Comparison of ENCODE assay signal across 25 cellular contexts in genomic region chr1:204424621-204425020, GRCh38.
"Had no signal": no experiment of that assay in that cellular context is flagged by ENCODE, and none has a peak within 500 bp of the region (broad histone marks: within the 10 kb centered on the region; RNA-seq: fewer than 3 reads in every experiment).

No MANE protein-coding gene starts in this region.

- H3K27ac Mint-ChIP-seq: activated CD4-positive, alpha-beta memory T cell treated with anti-CD3 and anti-CD28 coated beads for 36 hours; activated naive CD8-positive, alpha-beta T cell treated with anti-CD3 and anti-CD28 coated beads, Interleukin-2, amount 50 U/mL, for 24 hours; activated T-helper 1 cell treated with anti-CD3 and anti-CD28 coated beads, Interleukin-12 subunit alpha, Interleukin-12 subunit beta, Interleukin-2, Interleukin-4 antibody, amounts not matched to agents 30 ng/mL and 10 ng/mL and 1 ng/mL, durations not matched to agents 14 hours and 24 hours and 36 hours had no signal

- H3K27ac ChIP-seq: brain microvascular endothelial cell, cardiac muscle cell, SJCRH30, VCaP had no signal

- H3K36me3 ChIP-seq: brain microvascular endothelial cell, MG63, SJCRH30 had no signal

- H3K27me3 Mint-ChIP-seq: activated CD4-positive, alpha-beta memory T cell treated with anti-CD3 and anti-CD28 coated beads for 36 hours; activated CD4-positive, alpha-beta T cell treated with anti-CD3 and anti-CD28 coated beads, Interleukin-2, amount 10 ng/mL, durations not matched to agents 7 days and 5 days; activated naive CD8-positive, alpha-beta T cell treated with anti-CD3 and anti-CD28 coated beads, Interleukin-2, amount 50 U/mL, for 24 hours had no signal

- H3K9ac ChIP-seq: SK-N-SH had no signal

- H3K9me3 Mint-ChIP-seq: activated CD4-positive, alpha-beta memory T cell treated with anti-CD3 and anti-CD28 coated beads for 36 hours; activated CD4-positive, alpha-beta T cell treated with anti-CD3 and anti-CD28 coated beads, Interleukin-2, amount 10 ng/mL, durations not matched to agents 7 days and 5 days; activated naive CD4-positive, alpha-beta T cell treated with anti-CD3 and anti-CD28 coated beads, Interleukin-2, amount 50 U/mL, for 72 hours; activated naive CD8-positive, alpha-beta T cell treated with anti-CD3 and anti-CD28 coated beads, Interleukin-2, amount 50 U/mL, for 24 hours; activated T-helper 1 cell treated with anti-CD3 and anti-CD28 coated beads, Interleukin-12 subunit alpha, Interleukin-12 subunit beta, Interleukin-2, Interleukin-4 antibody, amounts not matched to agents 30 ng/mL and 10 ng/mL and 1 ng/mL, durations not matched to agents 14 hours and 24 hours and 36 hours had no signal

- H3K4me2 ChIP-seq: SK-N-SH had no signal

- H3K4me3 Mint-ChIP-seq: activated CD4-positive, alpha-beta memory T cell treated with anti-CD3 and anti-CD28 coated beads for 36 hours; activated CD4-positive, alpha-beta T cell treated with anti-CD3 and anti-CD28 coated beads, Interleukin-2, amount 10 ng/mL, durations not matched to agents 7 days and 5 days; activated naive CD8-positive, alpha-beta T cell treated with anti-CD3 and anti-CD28 coated beads, Interleukin-2, amount 50 U/mL, for 24 hours; activated T-helper 1 cell treated with anti-CD3 and anti-CD28 coated beads, Interleukin-12 subunit alpha, Interleukin-12 subunit beta, Interleukin-2, Interleukin-4 antibody, amounts not matched to agents 30 ng/mL and 10 ng/mL and 1 ng/mL, durations not matched to agents 14 hours and 24 hours and 36 hours had no signal

- DNase-seq: activated CD4-positive, alpha-beta memory T cell treated with anti-CD3 and anti-CD28 coated beads for 36 hours; activated CD4-positive, alpha-beta T cell treated with anti-CD3 and anti-CD28 coated beads, Interleukin-2, amount 10 ng/mL, durations not matched to agents 7 days and 5 days; activated CD4-positive, CD25-positive, alpha-beta regulatory T cell; activated CD8-positive, alpha-beta memory T cell treated with anti-CD3 and anti-CD28 coated beads, Interleukin-2, amount 50 U/mL, for 4 hours; activated effector memory CD4-positive, alpha-beta T cell treated with anti-CD3 and anti-CD28 coated beads, Interleukin-2, amount 50 U/mL, for 16 hours; activated naive CD4-positive, alpha-beta T cell treated with Interleukin-2 at 50 U/mL for 16 hours; activated naive CD8-positive, alpha-beta T cell treated with anti-CD3 and anti-CD28 coated beads, Interleukin-2, amount 50 U/mL, for 24 hours; amygdala; brain microvascular endothelial cell; cerebellar nuclear complex; MG63; NCI-H1105; NCI-H1436; NCI-H1694 treated with DMSO at 0.1 percent for 48 hours; NCI-H2029 treated with DMSO at 0.1 percent for 48 hours; NCI-H510A treated with DMSO at 0.1 percent for 48 hours; PC-3; SJCRH30; SK-N-SH; T-helper 1 cell had no signal

- H3K9me3 ChIP-seq: MG63, SJCRH30, SK-N-SH had no signal

- H3K4me3 ChIP-seq: cardiac muscle cell, MG63, SJCRH30 had no signal

- H3K4me1 ChIP-seq: SJCRH30 had no signal

- ATAC-seq: activated naive CD4-positive, alpha-beta T cell treated with anti-CD3 and anti-CD28 coated beads, Interleukin-2, amount 50 U/mL, for 72 hours; activated naive CD8-positive, alpha-beta T cell treated with anti-CD3 and anti-CD28 coated beads, Interleukin-2, amount 50 U/mL, for 24 hours; PC-3; Right ventricle myocardium inferior had no signal

- H3K27me3 ChIP-seq: brain microvascular endothelial cell, cardiac muscle cell, MG63, SJCRH30 had no signal
